ENCODE assay signal across 29 cellular contexts in genomic region chr1:100762461-100762860, GRCh38. TPM values are rescaled to one million over a fixed set of nuclear protein-coding genes. Genes with fewer than 3 reads are reported as not detected.
"Had no signal": no experiment of that assay in that cellular context is flagged by ENCODE, and none has a peak within 500 bp of the region (broad histone marks: within the 10 kb centered on the region; RNA-seq: fewer than 3 reads in every experiment).

No MANE protein-coding gene starts in this region.

- H3K4me1 ChIP-seq: parathyroid adenoma, psoas muscle, spleen, suprapubic skin, testis, tibial artery, upper lobe of right lung, uterus had no signal

- H3K4me3 ChIP-seq: neural progenitor cell, ovary, psoas muscle, skin epidermis, smooth muscle cell, spleen, suprapubic skin, testis, tibial artery, upper lobe of right lung, uterus had no signal

- DNase-seq: naive thymus-derived CD4-positive, alpha-beta T cell; natural killer cell; occipital lobe; ovary; posterior cingulate gyrus; psoas muscle; right cardiac atrium; spleen; stimulated activated CD4-positive, alpha-beta T cell treated with anti-CD3 and anti-CD28 coated beads, Interleukin-12 subunit alpha, Interleukin-12 subunit beta, amount 100 ng/mL, for 4 hours; stimulated activated CD4-positive, alpha-beta T cell treated with anti-CD3 and anti-CD28 coated beads, Interleukin-1b, Interleukin-23, amount 100 ng/mL, for 48 hours; stimulated activated CD4-positive, alpha-beta T cell treated with anti-CD3 and anti-CD28 coated beads, Interleukin-4, amount 100 ng/mL, for 1 hour; stimulated activated CD4-positive, alpha-beta T cell treated with anti-CD3 and anti-CD28 coated beads, Interleukin-4, amount 100 ng/mL, for 4 hours; stimulated activated CD8-positive, alpha-beta memory T cell treated with anti-CD3 and anti-CD28 coated beads, Interleukin-4, amount 100 ng/mL, for 48 hours; stimulated activated naive CD4-positive, alpha-beta T cell; stimulated activated naive CD8-positive, alpha-beta T cell treated with anti-CD3 and anti-CD28 coated beads, Interleukin-15, amount 100 ng/mL, for 72 hours; stimulated activated naive CD8-positive, alpha-beta T cell treated with anti-CD3 and anti-CD28 coated beads, Interleukin-15, Interleukin-2, amounts not matched to agents 100 U/mL and 50 U/mL, for 24 hours; substantia nigra; testis; tibial artery; upper lobe of right lung; uterus had no signal

- H3K27me3 ChIP-seq: neural progenitor cell, ovary, spleen, suprapubic skin, testis, tibial artery, upper lobe of right lung, uterus had no signal

- H3K4me2 ChIP-seq: neural progenitor cell, smooth muscle cell had no signal

- H3K9me3 ChIP-seq: ovary, psoas muscle, spleen, suprapubic skin, testis, tibial artery, upper lobe of right lung, uterus had no signal

- ATAC-seq: naive thymus-derived CD4-positive, alpha-beta T cell; natural killer cell; psoas muscle; right cardiac atrium; sciatic nerve; stimulated activated memory B cell treated with anti-CD40 and anti-IgM and Interleukin-4, amounts not matched to agents 10 μg/mL and 1 μg/mL and 100 μg/mL, for 72 hours; stimulated activated naive CD8-positive, alpha-beta T cell treated with anti-CD3 and anti-CD28 coated beads, Interleukin-15, amount 100 ng/mL, for 72 hours; stimulated activated naive CD8-positive, alpha-beta T cell treated with anti-CD3 and anti-CD28 coated beads, Interleukin-15, Interleukin-2, amounts not matched to agents 100 U/mL and 50 U/mL, for 24 hours; upper lobe of right lung had no signal

- H2AFZ ChIP-seq: neural progenitor cell, parathyroid adenoma had no signal

- H3K36me3 ChIP-seq: neural progenitor cell, ovary, spleen, suprapubic skin, tibial artery, upper lobe of right lung, uterus had no signal

- H3K27ac ChIP-seq: neural progenitor cell, ovary, parathyroid adenoma, psoas muscle, skin epidermis, spleen, suprapubic skin, testis, tibial artery, upper lobe of right lung, uterus had no signal

- H3K9ac ChIP-seq: neural progenitor cell, parathyroid adenoma had no signal

RNA-seq across cellular contexts. Expression of gene VCAM1, which starts 42.9 kb away (rescaled TPM):
- total RNA-seq: naive thymus-derived CD4-positive, alpha-beta T cell; progenitor cell of endocrine pancreas had no signal
- polyA plus RNA-seq: naive thymus-derived CD4-positive, alpha-beta T cell had no signal
